ENCODE assay signal across 18 cellular contexts in the genomic region with DNA sequence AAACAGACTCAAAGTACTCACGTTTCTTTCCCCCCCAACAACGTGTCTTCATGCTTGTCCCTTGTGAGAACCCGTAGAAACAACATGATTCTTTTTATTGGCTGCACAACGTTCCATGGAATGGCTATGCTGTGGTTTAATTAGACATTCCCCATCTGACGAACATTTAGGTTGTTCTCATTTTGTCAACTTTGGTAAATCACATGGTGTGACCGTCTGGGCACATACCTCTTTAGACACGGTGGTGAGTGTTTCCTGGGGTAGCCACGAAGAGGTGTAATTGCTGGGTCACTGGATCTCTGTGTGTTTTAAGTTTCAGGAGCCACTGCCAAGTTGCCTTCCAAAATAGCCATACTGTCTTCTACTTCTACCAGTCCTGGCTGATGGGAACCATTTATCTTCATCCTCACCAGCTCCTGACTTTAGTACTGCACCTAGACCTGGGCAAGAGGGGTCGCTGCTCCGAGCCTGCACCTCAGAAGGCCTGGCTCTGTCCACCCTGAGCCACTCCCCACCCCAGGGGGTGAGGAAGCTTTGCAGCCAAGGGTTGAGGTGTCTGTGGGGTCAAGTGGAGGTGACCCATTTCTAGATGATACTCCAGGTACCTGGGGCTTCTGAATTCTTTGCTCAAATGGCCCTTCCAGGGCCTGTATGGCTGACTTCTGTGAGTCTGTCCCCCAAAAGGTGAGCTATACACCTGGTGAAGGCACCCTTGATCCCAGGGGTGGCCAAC.
"Had no signal": no experiment of that assay in that cellular context is flagged by ENCODE, and none has a peak within 500 bp of the region (broad histone marks: within the 10 kb centered on the region; RNA-seq: fewer than 3 reads in every experiment).

No MANE protein-coding gene starts in this region.

- H3K27ac ChIP-seq: epithelial cell of prostate, esophagus muscularis mucosa, gastrocnemius medialis, heart right ventricle, left ventricle myocardium inferior, lower lobe of right lung, psoas muscle, right lobe of liver, uterus had no signal

- H3K36me3 ChIP-seq: esophagus muscularis mucosa, gastrocnemius medialis, heart right ventricle, left ventricle myocardium inferior, lower lobe of right lung, right lobe of liver, uterus had no signal

- H3K4me3 ChIP-seq: esophagus muscularis mucosa, gastrocnemius medialis, heart right ventricle, left ventricle myocardium inferior, lower lobe of right lung, psoas muscle, right lobe of liver, uterus had no signal

- H3K4me1 Mint-ChIP-seq: memory B cell, nephron had no signal

- DNase-seq: effector memory CD8-positive, alpha-beta T cell; gastrocnemius medialis; heart right ventricle; hypothalamus; left ventricle myocardium inferior; lower lobe of right lung; psoas muscle; retina; right lobe of liver; stimulated activated naive CD4-positive, alpha-beta T cell treated with Interleukin-2 at 50 U/mL for 16 hours; uterus had no signal

- H3K27me3 ChIP-seq: gastrocnemius medialis, right lobe of liver, uterus had no signal

- H3K4me1 ChIP-seq: esophagus muscularis mucosa, gastrocnemius medialis, heart right ventricle, left ventricle myocardium inferior, lower lobe of right lung, psoas muscle, right lobe of liver, uterus had no signal

- H3K27ac Mint-ChIP-seq: dendritic cell treated with granulocyte-macrophage colony-stimulating factor and Interleukin-4, amounts not matched to agents 40 ng/mL and 50 ng/mL, for 4 days; effector memory CD8-positive, alpha-beta T cell; memory B cell; mesothelial cell of epicardium; nephron; type B pancreatic cell had no signal

- H3K27me3 Mint-ChIP-seq: dendritic cell treated with granulocyte-macrophage colony-stimulating factor and Interleukin-4, amounts not matched to agents 40 ng/mL and 50 ng/mL, for 4 days; effector memory CD8-positive, alpha-beta T cell had no signal

- H3K9me3 ChIP-seq: esophagus muscularis mucosa, heart right ventricle, lower lobe of right lung, psoas muscle, right lobe of liver, uterus had no signal

- H3K4me3 Mint-ChIP-seq: dendritic cell treated with granulocyte-macrophage colony-stimulating factor and Interleukin-4, amounts not matched to agents 40 ng/mL and 50 ng/mL, for 4 days; effector memory CD8-positive, alpha-beta T cell; memory B cell; mesothelial cell of epicardium; nephron; type B pancreatic cell had no signal

- H3K36me3 Mint-ChIP-seq: mesothelial cell of epicardium, type B pancreatic cell had no signal

- H3K9me3 Mint-ChIP-seq: type B pancreatic cell had no signal
